In the genomic region with DNA sequence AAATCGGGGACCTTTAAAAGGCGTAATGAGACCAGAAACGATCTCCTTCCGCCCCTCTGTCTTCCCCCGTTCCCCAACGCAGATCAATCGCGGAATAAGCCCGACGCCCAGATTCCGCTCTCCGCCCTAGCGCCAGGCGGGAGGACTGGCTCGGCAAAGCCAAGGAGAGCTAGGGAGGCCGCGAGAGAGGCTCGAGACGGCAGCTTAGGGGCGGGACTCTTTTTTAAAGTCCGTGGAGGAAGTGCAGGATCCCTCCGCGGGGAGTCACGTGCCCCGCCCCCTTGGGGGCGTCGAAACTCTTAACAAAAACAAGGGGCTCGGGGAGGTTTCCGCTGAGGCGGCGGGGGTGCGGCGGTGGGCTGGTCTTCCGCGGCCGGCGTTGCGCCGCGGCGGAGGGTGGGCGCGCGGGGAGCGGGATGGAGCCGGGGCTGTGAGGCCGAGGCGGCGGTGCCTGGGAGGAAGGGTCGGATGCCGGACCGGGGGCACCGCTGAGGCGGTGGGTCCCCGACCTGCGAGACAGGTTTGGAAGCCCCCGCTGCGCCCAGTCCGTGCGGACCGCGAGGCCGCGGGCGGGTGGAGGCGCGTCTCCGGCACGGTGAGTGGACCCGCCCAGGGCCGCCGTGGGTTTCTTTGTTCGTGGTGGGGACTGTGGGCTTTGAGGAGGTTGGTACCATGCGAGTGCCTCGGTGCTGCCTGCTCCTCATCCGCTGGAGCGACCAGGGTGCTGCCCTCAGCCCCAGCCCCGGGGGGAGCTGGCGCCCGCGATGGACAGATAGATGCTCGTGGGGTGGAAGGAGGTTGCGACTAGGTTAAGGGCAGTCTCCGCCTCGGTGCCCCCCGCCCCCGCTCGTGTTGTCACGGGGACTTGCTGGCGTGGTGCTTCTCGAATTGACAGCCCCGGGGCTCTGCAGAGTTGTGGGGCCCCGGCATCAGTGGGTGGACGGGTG, we compare ENCODE assay signal across 1 cellular context.
TF ChIP-seq lines count a peak whose summit lies in the region.

A gene with protein sequence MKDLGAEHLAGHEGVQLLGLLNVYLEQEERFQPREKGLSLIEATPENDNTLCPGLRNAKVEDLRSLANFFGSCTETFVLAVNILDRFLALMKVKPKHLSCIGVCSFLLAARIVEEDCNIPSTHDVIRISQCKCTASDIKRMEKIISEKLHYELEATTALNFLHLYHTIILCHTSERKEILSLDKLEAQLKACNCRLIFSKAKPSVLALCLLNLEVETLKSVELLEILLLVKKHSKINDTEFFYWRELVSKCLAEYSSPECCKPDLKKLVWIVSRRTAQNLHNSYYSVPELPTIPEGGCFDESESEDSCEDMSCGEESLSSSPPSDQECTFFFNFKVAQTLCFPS (plus strand): TSS at position 296 of the 947 bp plus-strand sequence. CDS start 1,326 bp downstream, outside the sequence.

TF ChIP-seq in H1, 55 proteins besides CTCF, POLR2A, EP300 and RAD21 (continued from another document):
- TF ChIP-seq, protein P1, sequence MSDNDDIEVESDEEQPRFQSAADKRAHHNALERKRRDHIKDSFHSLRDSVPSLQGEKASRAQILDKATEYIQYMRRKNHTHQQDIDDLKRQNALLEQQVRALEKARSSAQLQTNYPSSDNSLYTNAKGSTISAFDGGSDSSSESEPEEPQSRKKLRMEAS (IDR thresholded peaks at IDR 0.05): peak; percentile 53
- TF ChIP-seq SIN3A (conservative IDR thresholded peaks at IDR 0.05 in 1 of 2, IDR thresholded peaks at IDR 0.05 in 1 of 2; ENCODE audit: low read depth in 1 of 2, low read length in 2 of 2) (peak; percentile 51 to 85; a peak in 3 of 4 replicates), CREB1 (IDR thresholded peaks at IDR 0.05) (no peak; the same call in none of the 2 replicates), SAP30 (IDR thresholded peaks at IDR 0.05; ENCODE audit: insufficient read depth, insufficient replicate concordance, low read length) (peak; percentile 85), CTBP2 (IDR thresholded peaks at IDR 0.05; ENCODE audit: borderline replicate concordance, insufficient read depth, insufficient read length, low read length) (peak; percentile 87), HDAC6 (IDR thresholded peaks at IDR 0.05; ENCODE audit: low read depth, low read length) (no peak), KDM4A (IDR thresholded peaks at IDR 0.05; ENCODE audit: low read depth, low read length, severe bottlenecking) (peak; percentile 41), PHF8 (conservative IDR thresholded peaks at IDR 0.05; ENCODE audit: low read depth, low read length) (peak; percentile 86), ASH2L (IDR thresholded peaks at IDR 0.05; ENCODE audit: low read length) (peak; percentile 98), MAFK (IDR thresholded peaks at IDR 0.05; ENCODE audit: low read depth, low read length) (no peak), KDM5A (IDR thresholded peaks at IDR 0.05; ENCODE audit: low read length) (no peak; the same call in 1 of the 2 replicates), HDAC2 (IDR thresholded peaks at IDR 0.05; ENCODE audit: borderline replicate concordance in 1 of 2, low read depth in 2 of 2, low read length in 2 of 2) (peak; percentile 54 to 92; a peak in 1 of 4 replicates), SUZ12 (IDR thresholded peaks at IDR 0.05; ENCODE audit: low read length) (peak; percentile 21; the same call in 1 of the 2 replicates), RFX5 (IDR thresholded peaks at IDR 0.05; ENCODE audit: borderline replicate concordance, low read depth, low read length) (no peak), RBBP5 (IDR thresholded peaks at IDR 0.05; ENCODE audit: borderline replicate concordance, low read depth, low read length) (peak; percentile 87; the same call in 1 of the 2 replicates), BCL11A (IDR thresholded peaks at IDR 0.05; ENCODE audit: low read depth in 2 of 2, low read length in 2 of 2) (no peak), CHD1 (IDR thresholded peaks at IDR 0.05; ENCODE audit: low read depth, low read length) (no peak), KDM1A (IDR thresholded peaks at IDR 0.05; ENCODE audit: borderline replicate concordance, low read length) (no peak), TAF7 (optimal IDR thresholded peaks at IDR 0.05; ENCODE audit: borderline replicate concordance, low read depth, low read length) (no peak), GABPA (IDR thresholded peaks at IDR 0.05; ENCODE audit: borderline replicate concordance, insufficient read depth, low read length) (no peak), JUN (IDR thresholded peaks at IDR 0.05; ENCODE audit: low read depth, low read length) (no peak), BACH1 (IDR thresholded peaks at IDR 0.05; ENCODE audit: low read length) (peak; percentile 11; the same call in 1 of the 2 replicates), EGR1 (IDR thresholded peaks at IDR 0.05; ENCODE audit: borderline replicate concordance, low read depth, low read length) (peak; percentile 35; the same call in 1 of the 2 replicates), TAF1 (IDR thresholded peaks at IDR 0.05; ENCODE audit: low read depth, low read length) (peak; percentile 95), RNF2 (IDR thresholded peaks at IDR 0.05; ENCODE audit: borderline replicate concordance, low read depth, low read length, missing control alignments, poor library complexity, severe bottlenecking) (no peak), CHD2 (IDR thresholded peaks at IDR 0.05; ENCODE audit: low read length) (peak; percentile 92), SP4 (IDR thresholded peaks at IDR 0.05; ENCODE audit: low read length) (peak; percentile 94; the same call in 1 of the 2 replicates), SP2 (IDR thresholded peaks at IDR 0.05; ENCODE audit: low read length) (0 out of 2 replicates have a peak, but pooled peaks have one; percentile 27)
- TF ChIP-seq, protein P2, sequence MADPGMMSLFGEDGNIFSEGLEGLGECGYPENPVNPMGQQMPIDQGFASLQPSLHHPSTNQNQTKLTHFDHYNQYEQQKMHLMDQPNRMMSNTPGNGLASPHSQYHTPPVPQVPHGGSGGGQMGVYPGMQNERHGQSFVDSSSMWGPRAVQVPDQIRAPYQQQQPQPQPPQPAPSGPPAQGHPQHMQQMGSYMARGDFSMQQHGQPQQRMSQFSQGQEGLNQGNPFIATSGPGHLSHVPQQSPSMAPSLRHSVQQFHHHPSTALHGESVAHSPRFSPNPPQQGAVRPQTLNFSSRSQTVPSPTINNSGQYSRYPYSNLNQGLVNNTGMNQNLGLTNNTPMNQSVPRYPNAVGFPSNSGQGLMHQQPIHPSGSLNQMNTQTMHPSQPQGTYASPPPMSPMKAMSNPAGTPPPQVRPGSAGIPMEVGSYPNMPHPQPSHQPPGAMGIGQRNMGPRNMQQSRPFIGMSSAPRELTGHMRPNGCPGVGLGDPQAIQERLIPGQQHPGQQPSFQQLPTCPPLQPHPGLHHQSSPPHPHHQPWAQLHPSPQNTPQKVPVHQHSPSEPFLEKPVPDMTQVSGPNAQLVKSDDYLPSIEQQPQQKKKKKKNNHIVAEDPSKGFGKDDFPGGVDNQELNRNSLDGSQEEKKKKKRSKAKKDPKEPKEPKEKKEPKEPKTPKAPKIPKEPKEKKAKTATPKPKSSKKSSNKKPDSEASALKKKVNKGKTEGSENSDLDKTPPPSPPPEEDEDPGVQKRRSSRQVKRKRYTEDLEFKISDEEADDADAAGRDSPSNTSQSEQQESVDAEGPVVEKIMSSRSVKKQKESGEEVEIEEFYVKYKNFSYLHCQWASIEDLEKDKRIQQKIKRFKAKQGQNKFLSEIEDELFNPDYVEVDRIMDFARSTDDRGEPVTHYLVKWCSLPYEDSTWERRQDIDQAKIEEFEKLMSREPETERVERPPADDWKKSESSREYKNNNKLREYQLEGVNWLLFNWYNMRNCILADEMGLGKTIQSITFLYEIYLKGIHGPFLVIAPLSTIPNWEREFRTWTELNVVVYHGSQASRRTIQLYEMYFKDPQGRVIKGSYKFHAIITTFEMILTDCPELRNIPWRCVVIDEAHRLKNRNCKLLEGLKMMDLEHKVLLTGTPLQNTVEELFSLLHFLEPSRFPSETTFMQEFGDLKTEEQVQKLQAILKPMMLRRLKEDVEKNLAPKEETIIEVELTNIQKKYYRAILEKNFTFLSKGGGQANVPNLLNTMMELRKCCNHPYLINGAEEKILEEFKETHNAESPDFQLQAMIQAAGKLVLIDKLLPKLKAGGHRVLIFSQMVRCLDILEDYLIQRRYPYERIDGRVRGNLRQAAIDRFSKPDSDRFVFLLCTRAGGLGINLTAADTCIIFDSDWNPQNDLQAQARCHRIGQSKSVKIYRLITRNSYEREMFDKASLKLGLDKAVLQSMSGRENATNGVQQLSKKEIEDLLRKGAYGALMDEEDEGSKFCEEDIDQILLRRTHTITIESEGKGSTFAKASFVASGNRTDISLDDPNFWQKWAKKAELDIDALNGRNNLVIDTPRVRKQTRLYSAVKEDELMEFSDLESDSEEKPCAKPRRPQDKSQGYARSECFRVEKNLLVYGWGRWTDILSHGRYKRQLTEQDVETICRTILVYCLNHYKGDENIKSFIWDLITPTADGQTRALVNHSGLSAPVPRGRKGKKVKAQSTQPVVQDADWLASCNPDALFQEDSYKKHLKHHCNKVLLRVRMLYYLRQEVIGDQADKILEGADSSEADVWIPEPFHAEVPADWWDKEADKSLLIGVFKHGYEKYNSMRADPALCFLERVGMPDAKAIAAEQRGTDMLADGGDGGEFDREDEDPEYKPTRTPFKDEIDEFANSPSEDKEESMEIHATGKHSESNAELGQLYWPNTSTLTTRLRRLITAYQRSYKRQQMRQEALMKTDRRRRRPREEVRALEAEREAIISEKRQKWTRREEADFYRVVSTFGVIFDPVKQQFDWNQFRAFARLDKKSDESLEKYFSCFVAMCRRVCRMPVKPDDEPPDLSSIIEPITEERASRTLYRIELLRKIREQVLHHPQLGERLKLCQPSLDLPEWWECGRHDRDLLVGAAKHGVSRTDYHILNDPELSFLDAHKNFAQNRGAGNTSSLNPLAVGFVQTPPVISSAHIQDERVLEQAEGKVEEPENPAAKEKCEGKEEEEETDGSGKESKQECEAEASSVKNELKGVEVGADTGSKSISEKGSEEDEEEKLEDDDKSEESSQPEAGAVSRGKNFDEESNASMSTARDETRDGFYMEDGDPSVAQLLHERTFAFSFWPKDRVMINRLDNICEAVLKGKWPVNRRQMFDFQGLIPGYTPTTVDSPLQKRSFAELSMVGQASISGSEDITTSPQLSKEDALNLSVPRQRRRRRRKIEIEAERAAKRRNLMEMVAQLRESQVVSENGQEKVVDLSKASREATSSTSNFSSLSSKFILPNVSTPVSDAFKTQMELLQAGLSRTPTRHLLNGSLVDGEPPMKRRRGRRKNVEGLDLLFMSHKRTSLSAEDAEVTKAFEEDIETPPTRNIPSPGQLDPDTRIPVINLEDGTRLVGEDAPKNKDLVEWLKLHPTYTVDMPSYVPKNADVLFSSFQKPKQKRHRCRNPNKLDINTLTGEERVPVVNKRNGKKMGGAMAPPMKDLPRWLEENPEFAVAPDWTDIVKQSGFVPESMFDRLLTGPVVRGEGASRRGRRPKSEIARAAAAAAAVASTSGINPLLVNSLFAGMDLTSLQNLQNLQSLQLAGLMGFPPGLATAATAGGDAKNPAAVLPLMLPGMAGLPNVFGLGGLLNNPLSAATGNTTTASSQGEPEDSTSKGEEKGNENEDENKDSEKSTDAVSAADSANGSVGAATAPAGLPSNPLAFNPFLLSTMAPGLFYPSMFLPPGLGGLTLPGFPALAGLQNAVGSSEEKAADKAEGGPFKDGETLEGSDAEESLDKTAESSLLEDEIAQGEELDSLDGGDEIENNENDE (IDR thresholded peaks at IDR 0.05; ENCODE audit: insufficient replicate concordance, low read length): no peak
- TF ChIP-seq, protein P3, sequence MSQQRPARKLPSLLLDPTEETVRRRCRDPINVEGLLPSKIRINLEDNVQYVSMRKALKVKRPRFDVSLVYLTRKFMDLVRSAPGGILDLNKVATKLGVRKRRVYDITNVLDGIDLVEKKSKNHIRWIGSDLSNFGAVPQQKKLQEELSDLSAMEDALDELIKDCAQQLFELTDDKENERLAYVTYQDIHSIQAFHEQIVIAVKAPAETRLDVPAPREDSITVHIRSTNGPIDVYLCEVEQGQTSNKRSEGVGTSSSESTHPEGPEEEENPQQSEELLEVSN (IDR thresholded peaks at IDR 0.05): peak; percentile 61; the same call in 1 of the 2 replicates
- TF ChIP-seq, protein P4, sequence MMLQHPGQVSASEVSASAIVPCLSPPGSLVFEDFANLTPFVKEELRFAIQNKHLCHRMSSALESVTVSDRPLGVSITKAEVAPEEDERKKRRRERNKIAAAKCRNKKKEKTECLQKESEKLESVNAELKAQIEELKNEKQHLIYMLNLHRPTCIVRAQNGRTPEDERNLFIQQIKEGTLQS (IDR thresholded peaks at IDR 0.05; ENCODE audit: insufficient read depth, low read depth, low read length): peak; percentile 38; the same call in 1 of the 2 replicates
- TF ChIP-seq, protein P5, sequence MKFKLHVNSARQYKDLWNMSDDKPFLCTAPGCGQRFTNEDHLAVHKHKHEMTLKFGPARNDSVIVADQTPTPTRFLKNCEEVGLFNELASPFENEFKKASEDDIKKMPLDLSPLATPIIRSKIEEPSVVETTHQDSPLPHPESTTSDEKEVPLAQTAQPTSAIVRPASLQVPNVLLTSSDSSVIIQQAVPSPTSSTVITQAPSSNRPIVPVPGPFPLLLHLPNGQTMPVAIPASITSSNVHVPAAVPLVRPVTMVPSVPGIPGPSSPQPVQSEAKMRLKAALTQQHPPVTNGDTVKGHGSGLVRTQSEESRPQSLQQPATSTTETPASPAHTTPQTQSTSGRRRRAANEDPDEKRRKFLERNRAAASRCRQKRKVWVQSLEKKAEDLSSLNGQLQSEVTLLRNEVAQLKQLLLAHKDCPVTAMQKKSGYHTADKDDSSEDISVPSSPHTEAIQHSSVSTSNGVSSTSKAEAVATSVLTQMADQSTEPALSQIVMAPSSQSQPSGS (IDR thresholded peaks at IDR 0.05; ENCODE audit: low read length): peak; percentile 24; the same call in 1 of the 2 replicates
